Comparison of ENCODE assay signal across 17 cellular contexts in genomic region chr16:29784157-29784556, GRCh38. TPM values are rescaled to one million over a fixed set of nuclear protein-coding genes. Genes with fewer than 3 reads are reported as not detected.
DNase-seq lines count a peak whose midpoint lies in the region; ATAC-seq and TF ChIP-seq lines count a peak whose summit lies in the region.
"Had no signal": no experiment of that assay in that cellular context is flagged by ENCODE, and none has a peak within 500 bp of the region (broad histone marks: within the 10 kb centered on the region; RNA-seq: fewer than 3 reads in every experiment).

No MANE protein-coding gene starts in this region.

- ATAC-seq in PC-3 (peak; percentile 71), HG03045 (IDR thresholded peaks at IDR 0.05; ENCODE audit: unreplicated experiment) (no peak)
- ATAC-seq in activated naive CD4-positive, alpha-beta T cell treated with anti-CD3 and anti-CD28 coated beads, Interleukin-2, amount 50 U/mL, for 72 hours: peak; percentile 90 to 98

- H4K20me1 ChIP-seq in PC-3 (ENCODE audit: low read length): no peaks in the 10 kb centered on the region

- no peaks in the 10 kb centered on the region for H3K27me3 ChIP-seq in CD4-positive, alpha-beta memory T cell (ENCODE audit: insufficient read depth, low read length)
- H3K27me3 ChIP-seq in PC-3 (ENCODE audit: low read length): no peaks in the 10 kb centered on the region

- no peaks in the 10 kb centered on the region for H3K79me2 ChIP-seq in PC-3 (ENCODE audit: low read length)

- H3K4me2 ChIP-seq in PC-3 (ENCODE audit: low read length): peak overlapping the region; percentile 54

- peak; percentile 17 to 54 (median 36) for DNase-seq in CD4-positive, alpha-beta memory T cell
- peak; percentile 75 for DNase-seq in PC-3
- peak in 1 of 2 donors; percentile 40 for DNase-seq in activated naive CD4-positive, alpha-beta T cell treated with anti-CD3 and anti-CD28 coated beads, Interleukin-2, amount 50 U/mL, for 72 hours (ENCODE audit: low spot score in 2 of 2)
- DNase-seq in posterior vena cava (ENCODE audit: low spot score): no peak
- DNase-seq in A172 (ENCODE audit: low spot score): no peak
- no peak for DNase-seq in NCI-H1417 treated with DMSO at 0.1 percent for 48 hours (lab: John Stamatoyannopoulos, UW)
- DNase-seq: DND-41; natural killer cell; NCI-H1105 treated with DMSO at 0.1 percent for 48 hours; SHP77; stimulated activated CD8-positive, alpha-beta memory T cell treated with anti-CD3 and anti-CD28 coated beads, Interleukin-4, amount 100 ng/mL, for 48 hours had no signal

- H3K27ac Mint-ChIP-seq in CD4-positive, alpha-beta memory T cell: peak overlapping the region; percentile 33 to 92 (median 88)
- H3K27ac Mint-ChIP-seq in activated naive CD4-positive, alpha-beta T cell treated with anti-CD3 and anti-CD28 coated beads, Interleukin-2, amount 50 U/mL, for 72 hours: peak overlapping the region in 1 of 2 donors; percentile 26
- peak overlapping the region; percentile 30 to 75 (median 57) for H3K27ac Mint-ChIP-seq in nephron
- H3K27ac Mint-ChIP-seq: natural killer cell had no signal

- BruUV-seq in PC-3 (replicated peaks; lab: Mats Ljungman, UMichigan): no TSS peak

- no peaks in the 10 kb centered on the region for H3K9me3 ChIP-seq in CD4-positive, alpha-beta memory T cell (ENCODE audit: control insufficient read depth in 1 of 2, low read length in 2 of 2)
- H3K9me3 ChIP-seq in PC-3 (ENCODE audit: low read length): no peaks in the 10 kb centered on the region

- peaks cover 9 to 27% (median 22%) of the 10 kb centered on the region in 4 donors for H3K4me1 Mint-ChIP-seq in CD4-positive, alpha-beta memory T cell
- H3K4me1 Mint-ChIP-seq in nephron: peaks cover 6% of the 10 kb centered on the region

- no peaks in the 10 kb centered on the region for H3K36me3 Mint-ChIP-seq in CD4-positive, alpha-beta memory T cell
- no peaks in the 10 kb centered on the region for H3K36me3 Mint-ChIP-seq in activated naive CD4-positive, alpha-beta T cell treated with anti-CD3 and anti-CD28 coated beads, Interleukin-2, amount 50 U/mL, for 72 hours
- no peaks in the 10 kb centered on the region for H3K36me3 Mint-ChIP-seq in nephron (ENCODE audit: low read depth)
- H3K36me3 Mint-ChIP-seq: natural killer cell had no signal

- no peaks in the 10 kb centered on the region for H3F3A ChIP-seq in PC-3 (ENCODE audit: low read length, unreplicated experiment)

- peaks cover 0 to 7% (median 0%) of the 10 kb centered on the region in 8 donors for H3K9me3 Mint-ChIP-seq in CD4-positive, alpha-beta memory T cell
- no peaks in the 10 kb centered on the region for H3K9me3 Mint-ChIP-seq in activated naive CD4-positive, alpha-beta T cell treated with anti-CD3 and anti-CD28 coated beads, Interleukin-2, amount 50 U/mL, for 72 hours
- H3K9me3 Mint-ChIP-seq in nephron: no peaks in the 10 kb centered on the region
- H3K9me3 Mint-ChIP-seq: natural killer cell had no signal

- H3K4me1 ChIP-seq in CD4-positive, alpha-beta memory T cell (ENCODE audit: insufficient read depth, low read length): peaks cover 18% of the 10 kb centered on the region
- H3K4me1 ChIP-seq in PC-3 (ENCODE audit: insufficient read depth, low read length): peaks cover 6% of the 10 kb centered on the region

- H3K4me3 Mint-ChIP-seq in CD4-positive, alpha-beta memory T cell: peak overlapping the region in 5 of 8 donors; percentile 4 to 86 (median 63)
- H3K4me3 Mint-ChIP-seq in nephron: no peak overlapping the region
- H3K4me3 Mint-ChIP-seq: natural killer cell had no signal

- H3K9me2 ChIP-seq in PC-3 (replicated peaks; ENCODE audit: low read length): no peaks in the 10 kb centered on the region

- CTCF ChIA-PET in CD4-positive, alpha-beta memory T cell (lab: Charles Lee; ENCODE audit: partially characterized antibody): interaction anchor here (0.6 to 4.8 kb wide), 21 partner anchors 9 to 273 kb away, joined by 3 to 57 read pairs (median 7); partner anchors contain the start of genes C16orf54 and PAGR1
- CTCF ChIA-PET in PC-3 (lab: Charles Lee): no interaction called here

- intact Hi-C loops in CD4-positive, alpha-beta memory T cell (cut with micrococcal nuclease): no loop called here
- intact Hi-C loops in PC-3 (cut with micrococcal nuclease) (no loop called here), posterior vena cava (cut with DNase I) (no loop called here)

- H3K36me3 ChIP-seq in CD4-positive, alpha-beta memory T cell (ENCODE audit: insufficient read depth, low read length): no peaks in the 10 kb centered on the region
- H3K36me3 ChIP-seq in PC-3 (ENCODE audit: low read depth, low read length): no peaks in the 10 kb centered on the region

- H3K27me3 Mint-ChIP-seq in CD4-positive, alpha-beta memory T cell: no peaks in the 10 kb centered on the region
- peaks cover 9% of the 10 kb centered on the region for H3K27me3 Mint-ChIP-seq in nephron (ENCODE audit: low read depth)

- H3K4me3 ChIP-seq in CD4-positive, alpha-beta memory T cell (ENCODE audit: low read length in 2 of 2): no peak overlapping the region
- no peak overlapping the region for H3K4me3 ChIP-seq in PC-3 (ENCODE audit: low read length)
- H3K4me3 ChIP-seq: K562 had no signal

- POLR2A ChIA-PET in CD4-positive, alpha-beta memory T cell (lab: Charles Lee; ENCODE audit: partially characterized antibody): interaction anchor here (0.6 to 4.6 kb wide), 16 partner anchors 10 to 133 kb away, joined by 3 to 93 read pairs (median 8); partner anchors contain the start of genes C16orf54, MAZ and PAGR1
- POLR2A ChIA-PET in PC-3 (lab: Charles Lee; ENCODE audit: unreplicated experiment): no interaction called here

- no peak overlapping the region for H3K9ac ChIP-seq in PC-3 (ENCODE audit: low read length)

- TF ChIP-seq CTCF in PC-3 (conservative IDR thresholded peaks at IDR 0.05; ENCODE audit: low read depth, low read length): no peak
- no peak for TF ChIP-seq CTCF in nephron (IDR thresholded peaks at IDR 0.05; ENCODE audit: unreplicated experiment in 3 of 3)

- no peak overlapping the region for H3K27ac ChIP-seq in CD4-positive, alpha-beta memory T cell (ENCODE audit: low read depth, low read length)
- H3K27ac ChIP-seq in PC-3 (ENCODE audit: low read length): peak overlapping the region; percentile 55

- H2AFZ ChIP-seq in PC-3 (ENCODE audit: low read length): no peak overlapping the region

RNA-seq across cellular contexts. Expression of gene ZG16, which starts 6.1 kb away (rescaled TPM):
- not detected for total RNA-seq in CD4-positive, alpha-beta memory T cell
- polyA plus RNA-seq in CD4-positive, alpha-beta memory T cell: not detected
- total RNA-seq in PC-3 (2014; rRNA removed) (not detected in 2 replicates), posterior vena cava (not detected)
- total RNA-seq in activated naive CD4-positive, alpha-beta T cell treated with anti-CD3 and anti-CD28 coated beads, Interleukin-2, amount 50 U/mL, for 72 hours: not detected
- total RNA-seq in A172 (2014; rRNA removed; shearing (Covaris generic)): not detected in 2 replicates
- total RNA-seq: natural killer cell; T-helper 2 cell treated with Interferon-gamma antibody and Interleukin-4, amounts not matched to agents 100 ng/mL and 5 ng/mL, for 36 hours; urinary bladder had no signal
- polyA plus RNA-seq: BJ, K562, urinary bladder had no signal

RNA-seq across cellular contexts. Expression of gene KIF22, which starts 6.4 kb away (rescaled TPM):
- total RNA-seq in CD4-positive, alpha-beta memory T cell: 10 to 100 TPM; 89.4 to 98.6 TPM
- polyA plus RNA-seq in CD4-positive, alpha-beta memory T cell: 10 to 100 TPM; 35.7 to 54.2 TPM
- total RNA-seq in PC-3 (2014; rRNA removed): 87.6 and 93.1 TPM in 2 replicates
- 100 to 1,000 TPM; 151 to 268 TPM for total RNA-seq in activated naive CD4-positive, alpha-beta T cell treated with anti-CD3 and anti-CD28 coated beads, Interleukin-2, amount 50 U/mL, for 72 hours
- total RNA-seq in posterior vena cava: 10 to 100 TPM in 1 of 2 donors, 1 to 10 TPM in 1; 5.9 to 10.4 TPM
- total RNA-seq in A172 (2014; rRNA removed; shearing (Covaris generic)): 118 and 129 TPM in 2 replicates

RNA-seq across cellular contexts. Expression of gene MAZ, which starts 22.2 kb away (rescaled TPM):
- 100 to 1,000 TPM; 258 to 264 TPM for total RNA-seq in CD4-positive, alpha-beta memory T cell
- 10 to 100 TPM; 40.3 to 69.1 TPM for polyA plus RNA-seq in CD4-positive, alpha-beta memory T cell
- total RNA-seq in PC-3 (2014; rRNA removed): 279 and 358 TPM in 2 replicates
- total RNA-seq in activated naive CD4-positive, alpha-beta T cell treated with anti-CD3 and anti-CD28 coated beads, Interleukin-2, amount 50 U/mL, for 72 hours: 100 to 1,000 TPM; 285 to 386 TPM
- 100 to 1,000 TPM; 124 to 148 TPM for total RNA-seq in posterior vena cava
- total RNA-seq in A172 (2014; rRNA removed; shearing (Covaris generic)): 205 and 254 TPM in 2 replicates

RNA-seq across cellular contexts. Expression of gene PRRT2, which starts 27.8 kb away (rescaled TPM):
- total RNA-seq in CD4-positive, alpha-beta memory T cell: 1 to 10 TPM; 6.3 to 6.9 TPM
- under 1 TPM; 0.20 to 0.37 TPM for polyA plus RNA-seq in CD4-positive, alpha-beta memory T cell
- total RNA-seq in PC-3 (2014; rRNA removed): 0.35 and 0.40 TPM in 2 replicates
- 1 to 10 TPM; 1.4 to 5.9 TPM for total RNA-seq in activated naive CD4-positive, alpha-beta T cell treated with anti-CD3 and anti-CD28 coated beads, Interleukin-2, amount 50 U/mL, for 72 hours
- total RNA-seq in posterior vena cava: 1 to 10 TPM; 5.0 to 5.4 TPM
- total RNA-seq in A172 (2014; rRNA removed; shearing (Covaris generic)): 3.3 and 7.4 TPM in 2 replicates

RNA-seq across cellular contexts. Expression of gene PAGR1, which starts 31.8 kb away (rescaled TPM):
- 10 to 100 TPM; 43.7 to 44.9 TPM for total RNA-seq in CD4-positive, alpha-beta memory T cell
- 10 to 100 TPM; 46.0 to 51.1 TPM for polyA plus RNA-seq in CD4-positive, alpha-beta memory T cell
- 53.8 and 76.7 TPM in 2 replicates for total RNA-seq in PC-3 (2014; rRNA removed)
- 10 to 100 TPM; 20.2 to 40.0 TPM for total RNA-seq in activated naive CD4-positive, alpha-beta T cell treated with anti-CD3 and anti-CD28 coated beads, Interleukin-2, amount 50 U/mL, for 72 hours
- total RNA-seq in posterior vena cava: 10 to 100 TPM; 10.5 to 12.7 TPM
- 41.8 and 55.0 TPM in 2 replicates for total RNA-seq in A172 (2014; rRNA removed; shearing (Covaris generic))

Comparison
In these comparisons a context has a peak if more than half of its experiments do, and no peak if none do; other contexts are left out.
1. DNase-seq: peak in CD4-positive, alpha-beta memory T cell (5 of 5) and PC-3 (single experiment); none in posterior vena cava (single experiment), A172 (single experiment) and NCI-H1417 treated with DMSO at 0.1 percent for 48 hours (single experiment).
2. H3K4me3 Mint-ChIP-seq: peak in CD4-positive, alpha-beta memory T cell (5 of 8); none in nephron (0 of 3).